In genomic region chr17:17913695-17914332, GRCh38 we compare ENCODE assay signal across 8 cellular contexts. TPM values are rescaled to one million over a fixed set of nuclear protein-coding genes. Genes with fewer than 3 reads are reported as not detected.
A peak's percentile ranks its signal among the peaks of the same experiment; 100 is the strongest.
DNase-seq lines count a peak whose midpoint lies in the region; ATAC-seq and TF ChIP-seq lines count a peak whose summit lies in the region.

No MANE protein-coding gene starts in this region.

- peak; percentile 86 for DNase-seq in COLO668 (lab: John Stamatoyannopoulos, UW; ENCODE audit: unreplicated experiment)
- DNase-seq in NCI-H69 (lab: John Stamatoyannopoulos, UW) = peak; percentile 98
- DNase-seq in activated T-helper 2 cell treated with anti-CD3 and anti-CD28 coated beads, Interferon-gamma antibody, Interleukin-2, Interleukin-4, amounts not matched to agents 10 μg/mL and 5 μg/mL and 100 μg/mL, durations not matched to agents 14 hours and 24 hours and 36 hours (ENCODE audit: low spot score) = peak; percentile 16
- DNase-seq in renal cortical epithelial cell (ENCODE audit: low read depth) = peak; percentile 88
- DNase-seq in NCI-H1930 (lab: John Stamatoyannopoulos, UW) = no peak

- peaks cover 0 to 40% (median 10%) of the 10 kb centered on the region in 3 donors for H3K4me1 ChIP-seq in gastroesophageal sphincter

- no peaks in the 10 kb centered on the region for H3K9me3 Mint-ChIP-seq in activated T-helper 2 cell treated with anti-CD3 and anti-CD28 coated beads, Interferon-gamma antibody, Interleukin-2, Interleukin-4, amounts not matched to agents 10 μg/mL and 5 μg/mL and 100 μg/mL, durations not matched to agents 14 hours and 24 hours and 36 hours

- H3K27ac ChIP-seq in gastroesophageal sphincter = peak overlapping the region in 2 of 4 donors; percentile 33 to 34

- TF ChIP-seq EP300 in gastroesophageal sphincter (IDR thresholded peaks at IDR 0.05) = no peak

- ATAC-seq in HG03354 (IDR thresholded peaks at IDR 0.05; ENCODE audit: poor library complexity, severe bottlenecking, unreplicated experiment) = peak; percentile 52
- ATAC-seq in gastroesophageal sphincter = peak; percentile 93
- ATAC-seq in HG02981 (IDR thresholded peaks at IDR 0.05; ENCODE audit: unreplicated experiment) = no peak

- WGBS in gastroesophageal sphincter (ENCODE audit: low coverage in 1 of 2), 2 donors = 6 to 13% methylated on average over 2 to 3 of the region's 4 CpGs

- no peaks in the 10 kb centered on the region for H3K9me3 ChIP-seq in gastroesophageal sphincter

- H3K4me3 ChIP-seq in gastroesophageal sphincter = no peak overlapping the region

- H3K36me3 ChIP-seq in gastroesophageal sphincter = no peaks in the 10 kb centered on the region

- H3K27ac Mint-ChIP-seq in activated T-helper 2 cell treated with anti-CD3 and anti-CD28 coated beads, Interferon-gamma antibody, Interleukin-2, Interleukin-4, amounts not matched to agents 10 μg/mL and 5 μg/mL and 100 μg/mL, durations not matched to agents 14 hours and 24 hours and 36 hours = no peak overlapping the region

- intact Hi-C loops in activated T-helper 2 cell treated with anti-CD3 and anti-CD28 coated beads, Interferon-gamma antibody, Interleukin-2, Interleukin-4, amounts not matched to agents 10 μg/mL and 5 μg/mL and 100 μg/mL, durations not matched to agents 14 hours and 24 hours and 36 hours (cut with micrococcal nuclease) = loop anchor here (10.0 kb wide), 1 partner anchor 59 kb away; no protein-coding TSS in a partner anchor

- no peak for TF ChIP-seq CTCF in gastroesophageal sphincter (IDR thresholded peaks at IDR 0.05)

- TF ChIP-seq POLR2A in gastroesophageal sphincter (IDR thresholded peaks at IDR 0.05) = no peak

- H3K4me1 Mint-ChIP-seq in activated T-helper 2 cell treated with anti-CD3 and anti-CD28 coated beads, Interferon-gamma antibody, Interleukin-2, Interleukin-4, amounts not matched to agents 10 μg/mL and 5 μg/mL and 100 μg/mL, durations not matched to agents 14 hours and 24 hours and 36 hours (ENCODE audit: low read depth) = peaks cover 7% of the 10 kb centered on the region

- no peaks in the 10 kb centered on the region for H3K36me3 Mint-ChIP-seq in activated T-helper 2 cell treated with anti-CD3 and anti-CD28 coated beads, Interferon-gamma antibody, Interleukin-2, Interleukin-4, amounts not matched to agents 10 μg/mL and 5 μg/mL and 100 μg/mL, durations not matched to agents 14 hours and 24 hours and 36 hours (ENCODE audit: low read depth)

- no peak overlapping the region for H3K4me3 Mint-ChIP-seq in activated T-helper 2 cell treated with anti-CD3 and anti-CD28 coated beads, Interferon-gamma antibody, Interleukin-2, Interleukin-4, amounts not matched to agents 10 μg/mL and 5 μg/mL and 100 μg/mL, durations not matched to agents 14 hours and 24 hours and 36 hours (ENCODE audit: low read depth)

- H3K27me3 ChIP-seq in gastroesophageal sphincter = no peaks in the 10 kb centered on the region

- no peaks in the 10 kb centered on the region for H3K27me3 Mint-ChIP-seq in activated T-helper 2 cell treated with anti-CD3 and anti-CD28 coated beads, Interferon-gamma antibody, Interleukin-2, Interleukin-4, amounts not matched to agents 10 μg/mL and 5 μg/mL and 100 μg/mL, durations not matched to agents 14 hours and 24 hours and 36 hours (ENCODE audit: low read depth)

RNA-seq across cellular contexts. Expression of gene TOM1L2, which starts 58.4 kb away (rescaled TPM):
- total RNA-seq in activated T-helper 2 cell treated with anti-CD3 and anti-CD28 coated beads, Interferon-gamma antibody, Interleukin-2, Interleukin-4, amounts not matched to agents 10 μg/mL and 5 μg/mL and 100 μg/mL, durations not matched to agents 14 hours and 24 hours and 36 hours = 9.4 and 13.4 TPM in 2 replicates
- total RNA-seq in gastroesophageal sphincter = 10 to 100 TPM; 49.6 to 88.9 (median 74.8) TPM
- total RNA-seq in renal cortical epithelial cell = 15.3 and 58.5 TPM in 2 replicates

RNA-seq across cellular contexts. Expression of gene DRC3, which starts 58.8 kb away (rescaled TPM):
- total RNA-seq in activated T-helper 2 cell treated with anti-CD3 and anti-CD28 coated beads, Interferon-gamma antibody, Interleukin-2, Interleukin-4, amounts not matched to agents 10 μg/mL and 5 μg/mL and 100 μg/mL, durations not matched to agents 14 hours and 24 hours and 36 hours = not detected in 2 replicates
- total RNA-seq in gastroesophageal sphincter (1 to 10 TPM; 1.1 to 3.5 (median 1.7) TPM), renal cortical epithelial cell (2.6 and 6.1 TPM in 2 replicates)

Comparison
In these comparisons a context has a peak if more than half of its experiments do, and no peak if none do; other contexts are left out.
1. DNase-seq: peak in COLO668 (single experiment), NCI-H69 (single experiment), activated T-helper 2 cell treated with anti-CD3 and anti-CD28 coated beads, Interferon-gamma antibody, Interleukin-2, Interleukin-4, amounts not matched to agents 10 μg/mL and 5 μg/mL and 100 μg/mL, durations not matched to agents 14 hours and 24 hours and 36 hours (single experiment) and renal cortical epithelial cell (single experiment); none in NCI-H1930 (0 of 2).